Comparison of ENCODE assay signal across 8 cellular contexts in the genomic region with DNA sequence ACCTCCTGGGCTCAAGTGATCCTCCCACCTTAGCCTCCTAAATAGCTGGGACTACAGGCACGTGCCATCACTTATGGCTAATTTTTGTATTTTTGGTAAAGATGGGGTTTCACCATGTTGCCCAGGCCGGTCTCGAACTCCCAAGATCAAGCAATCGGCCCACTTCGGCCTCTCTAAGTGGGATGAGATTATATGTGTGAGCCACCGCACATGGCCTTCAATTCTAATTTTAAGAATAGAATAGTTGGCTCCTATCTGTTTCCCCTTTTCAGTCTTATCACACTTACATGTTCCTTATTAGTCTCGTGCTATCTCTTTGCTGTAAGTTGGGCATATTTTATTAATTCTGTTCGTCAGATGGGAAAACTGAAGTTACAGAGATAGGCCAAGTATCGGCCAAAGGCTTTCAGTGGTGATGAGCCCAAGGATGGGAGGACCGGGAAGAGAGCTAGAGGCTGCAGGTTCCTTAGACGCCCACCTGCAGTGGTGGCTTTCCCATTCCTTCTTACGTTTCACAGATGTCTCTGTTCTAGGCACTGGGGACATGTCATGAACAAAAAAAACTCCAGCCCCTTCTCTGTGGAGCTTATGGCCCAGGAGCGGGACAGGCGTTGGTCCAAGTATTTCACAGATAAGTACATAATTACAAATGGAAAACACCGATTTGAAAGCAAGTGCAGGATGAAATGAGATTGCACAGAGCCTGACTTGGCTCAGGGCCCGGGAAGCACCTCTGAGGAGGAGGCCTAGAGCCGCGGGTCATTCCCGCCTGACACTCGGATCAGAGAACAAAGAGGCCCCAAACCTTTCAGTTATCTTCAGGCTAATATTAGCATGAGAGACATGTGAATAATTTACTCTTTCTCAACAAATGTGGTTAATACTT.
DNase-seq lines count a peak whose midpoint lies in the region; ATAC-seq, FAIRE-seq and TF ChIP-seq lines count a peak whose summit lies in the region.

No MANE protein-coding gene starts in this region.

- no peak overlapping the region for H3K4me3 ChIP-seq in CD8-positive, alpha-beta T cell (ENCODE audit: low read depth, low read length)

- H3K4me1 ChIP-seq in CD8-positive, alpha-beta T cell (ENCODE audit: insufficient read depth, low read length): peaks cover 13% of the 10 kb centered on the region

- H3K36me3 ChIP-seq in CD8-positive, alpha-beta T cell (ENCODE audit: insufficient read depth, low read length): no peaks in the 10 kb centered on the region

- POLR2A ChIA-PET in CD8-positive, alpha-beta T cell (lab: Charles Lee): no interaction called here

- intact Hi-C loops in CD8-positive, alpha-beta T cell (cut with DNase I, micrococcal nuclease): no loop called here

- H3K27me3 Mint-ChIP-seq in CD8-positive, alpha-beta T cell (ENCODE audit: low read depth): no peaks in the 10 kb centered on the region

- ATAC-seq in HG03571 (IDR thresholded peaks at IDR 0.05; ENCODE audit: unreplicated experiment) (peak; percentile 59), GM19328 (IDR thresholded peaks at IDR 0.05; ENCODE audit: unreplicated experiment) (no peak)
- ATAC-seq in CD8-positive, alpha-beta T cell: no peak

- no peaks in the 10 kb centered on the region for H3K36me3 Mint-ChIP-seq in CD8-positive, alpha-beta T cell

- H3K9me3 Mint-ChIP-seq in CD8-positive, alpha-beta T cell: no peaks in the 10 kb centered on the region

- CTCF ChIA-PET in CD8-positive, alpha-beta T cell (lab: Charles Lee): no interaction called here

- peak; percentile 69 for DNase-seq in GM13976 (ENCODE audit: low spot score)
- DNase-seq in SK-N-DZ (ENCODE audit: low spot score): peak; percentile 25
- DNase-seq in CD8-positive, alpha-beta T cell: no peak
- DNase-seq in stimulated activated CD4-positive, alpha-beta T cell treated with anti-CD3 and anti-CD28 coated beads, Interleukin-15, amount 100 ng/mL, for 24 hours: no peak
- no peak for DNase-seq in 8988T

- no peak for TF ChIP-seq CTCF in GM13976 (IDR thresholded peaks at IDR 0.05; ENCODE audit: borderline replicate concordance, control extremely low read depth, extremely low read depth, insufficient read depth, missing control alignments)
- no peak for TF ChIP-seq CTCF in CD8-positive, alpha-beta T cell (IDR thresholded peaks at IDR 0.05)

- in situ Hi-C loops in GM13976 (cut with MboI; ENCODE audit: low sequenced_read_pairs, unreplicated experiment): loop anchor here (10.0 kb wide), 1 partner anchor 89 kb away; a partner anchor contains a TSS

- H3K9me3 ChIP-seq in CD8-positive, alpha-beta T cell (ENCODE audit: low read length): no peaks in the 10 kb centered on the region

- FAIRE-seq in islet of Langerhans (lab: Jason Lieb, UNC): peak; percentile 21

- no peak overlapping the region for H3K27ac Mint-ChIP-seq in CD8-positive, alpha-beta T cell

- no peak overlapping the region for H3K27ac ChIP-seq in CD8-positive, alpha-beta T cell (ENCODE audit: low read depth, low read length)

- no peaks in the 10 kb centered on the region for H3K27me3 ChIP-seq in CD8-positive, alpha-beta T cell (ENCODE audit: insufficient read depth, low read length)

- peaks cover 23% of the 10 kb centered on the region for H3K4me1 Mint-ChIP-seq in CD8-positive, alpha-beta T cell (ENCODE audit: low read depth)

- H3K4me3 Mint-ChIP-seq in CD8-positive, alpha-beta T cell: no peak overlapping the region

Comparison
In these comparisons a context has a peak if more than half of its experiments do, and no peak if none do; other contexts are left out.
1. DNase-seq: peak in GM13976 (single experiment) and SK-N-DZ (single experiment); none in CD8-positive, alpha-beta T cell (0 of 7), stimulated activated CD4-positive, alpha-beta T cell treated with anti-CD3 and anti-CD28 coated beads, Interleukin-15, amount 100 ng/mL, for 24 hours (single experiment) and 8988T (single experiment).